In genomic region chr20:4406627-4407026, GRCh38 we compare ENCODE assay signal across 1 cellular context.
TF ChIP-seq lines count a peak whose summit lies in the region.

No MANE protein-coding gene starts in this region.

TF ChIP-seq in SK-N-SH treated with all-trans-retinoic acid at 6 μM for 48 hours, 23 proteins besides CTCF, POLR2A, EP300 and RAD21 (continued from another document):
- TF ChIP-seq TSHZ2 (CRISPR knock-in tag; IDR thresholded peaks at IDR 0.05) (no peak), ISL1 (CRISPR knock-in tag; IDR thresholded peaks at IDR 0.05) (no peak), GLIS3 (CRISPR knock-in tag; IDR thresholded peaks at IDR 0.05) (no peak), ZNF70 (CRISPR knock-in tag; IDR thresholded peaks at IDR 0.05) (no peak)
TF ChIP-seq in SK-N-SH treated with all-trans-retinoic acid at 6 μM for 48 hours: peak in this region for 0.
